31 cellular contexts compared by ENCODE assay signal in genomic region chr14:92903359-92903758, GRCh38. TPM values are rescaled to one million over a fixed set of nuclear protein-coding genes. Genes with fewer than 3 reads are reported as not detected.
A peak's percentile ranks its signal among the peaks of the same experiment; 100 is the strongest.
DNase-seq lines count a peak whose midpoint lies in the region; ATAC-seq and TF ChIP-seq lines count a peak whose summit lies in the region.
"Had no signal": no experiment of that assay in that cellular context is flagged by ENCODE, and none has a peak within 500 bp of the region (broad histone marks: within the 10 kb centered on the region; RNA-seq: fewer than 3 reads in every experiment).

No MANE protein-coding gene starts in this region.

- no peaks in the 10 kb centered on the region for H3F3A ChIP-seq in GM23338 (replicated peaks; ENCODE audit: low read depth)

- H3K4me1 ChIP-seq in GM23338 (ENCODE audit: insufficient read depth) (no peaks in the 10 kb centered on the region; the same call in 1 of the 2 replicates), neuronal stem cell (ENCODE audit: control insufficient read depth in 2 of 2, insufficient read depth in 1 of 2, low read depth in 1 of 2, low read length in 2 of 2) (peaks cover 0 to 13% of the 10 kb centered on the region in 2 donors)
- H3K4me1 ChIP-seq: BLaER1, gastroesophageal sphincter, uterus had no signal

- H4K8ac ChIP-seq in neuronal stem cell (ENCODE audit: low read depth, low read length) = no peak overlapping the region

- TF ChIP-seq CTCF in GM23338 (conservative IDR thresholded peaks at IDR 0.05; ENCODE audit: low read depth in 2 of 2) = no peak

- WGBS in neuronal stem cell (ENCODE audit: extremely low coverage in 2 of 2, insufficient read length in 2 of 2, insufficient replicate concordance in 1 of 2), 2 donors = no CpG with 5 or more reads among the region's 6 CpGs

- H2BK12ac ChIP-seq in neuronal stem cell (ENCODE audit: low read length) = no peak overlapping the region

- H3K4me3 ChIP-seq in GM23338 = no peak overlapping the region
- H3K4me3 ChIP-seq in neuronal stem cell (ENCODE audit: low read length in 2 of 2) = no peak overlapping the region
- H3K4me3 ChIP-seq: BLaER1, gastroesophageal sphincter, mucosa of descending colon, smooth muscle cell, uterus had no signal

- H3K23ac ChIP-seq in neuronal stem cell (ENCODE audit: low read depth, low read length, poor library complexity) = no peak overlapping the region

- H3K27ac Mint-ChIP-seq in GM23338 = no peak overlapping the region
- no peak overlapping the region for H3K27ac Mint-ChIP-seq in activated T-cell treated with anti-CD3 and anti-CD28 coated beads, Interleukin-2, amount 50 U/mL, for 72 hours
- H3K27ac Mint-ChIP-seq: activated T-helper 2 cell treated with anti-CD3 and anti-CD28 coated beads, Interferon-gamma antibody, Interleukin-2, Interleukin-4, amounts not matched to agents 10 μg/mL and 5 μg/mL and 100 μg/mL, durations not matched to agents 14 hours and 24 hours and 36 hours; nephron progenitor cell had no signal

- H2BK15ac ChIP-seq in neuronal stem cell (ENCODE audit: low read length) = no peak overlapping the region

- ATAC-seq in GM23338 = no peak
- ATAC-seq in activated T-cell treated with anti-CD3 and anti-CD28 coated beads, Interleukin-2, amount 50 U/mL, for 72 hours (replicated peaks in 1 of 2) = peak; percentile 39 to 49
- ATAC-seq: gastroesophageal sphincter, left cardiac atrium, mucosa of descending colon, Panc1 had no signal

- no peaks in the 10 kb centered on the region for H3K79me1 ChIP-seq in neuronal stem cell (ENCODE audit: low read depth, low read length)

- no peak overlapping the region for H3K4me3 Mint-ChIP-seq in GM23338
- no peak overlapping the region for H3K4me3 Mint-ChIP-seq in activated T-cell treated with anti-CD3 and anti-CD28 coated beads, Interleukin-2, amount 50 U/mL, for 72 hours
- H3K4me3 Mint-ChIP-seq: nephron progenitor cell had no signal

- peaks cover 3% of the 10 kb centered on the region; the same call in 1 of the 2 replicates for H3K27me3 ChIP-seq in GM23338 (ENCODE audit: insufficient read depth)
- H3K27me3 ChIP-seq in neuronal stem cell (ENCODE audit: control insufficient read depth in 3 of 3, insufficient read depth in 3 of 3, low read depth in 1 of 3, low read length in 3 of 3) = peaks cover 0 to 50% (median 1%) of the 10 kb centered on the region in 3 experiments
- H3K27me3 ChIP-seq: BLaER1, uterus had no signal

- no peak overlapping the region for H2BK5ac ChIP-seq in neuronal stem cell (ENCODE audit: low read length)

- H3K4ac ChIP-seq in neuronal stem cell (ENCODE audit: low read length) = no peak overlapping the region

- H3K9ac ChIP-seq in neuronal stem cell (ENCODE audit: low read depth, low read length, poor library complexity) = no peak overlapping the region
- H3K9ac ChIP-seq: BLaER1, parathyroid adenoma had no signal

- no peak overlapping the region for H4K91ac ChIP-seq in neuronal stem cell (ENCODE audit: low read depth, low read length, poor library complexity)

- no peaks in the 10 kb centered on the region; the same call in 2 of the 3 replicates for H3K9me3 Mint-ChIP-seq in GM23338
- H3K9me3 Mint-ChIP-seq in activated T-cell treated with anti-CD3 and anti-CD28 coated beads, Interleukin-2, amount 50 U/mL, for 72 hours = peaks cover 1 to 3% of the 10 kb centered on the region in 2 donors
- H3K9me3 Mint-ChIP-seq: activated T-helper 2 cell treated with anti-CD3 and anti-CD28 coated beads, Interferon-gamma antibody, Interleukin-2, Interleukin-4, amounts not matched to agents 10 μg/mL and 5 μg/mL and 100 μg/mL, durations not matched to agents 14 hours and 24 hours and 36 hours; nephron progenitor cell had no signal

- no peaks in the 10 kb centered on the region for H3K9me2 ChIP-seq in GM23338 (ENCODE audit: insufficient read depth)

- peak; percentile 28 for DNase-seq in activated CD8-positive, alpha-beta memory T cell treated with anti-CD3 and anti-CD28 coated beads, Interleukin-2, amount 50 U/mL, for 4 hours
- DNase-seq in activated CD8-positive, alpha-beta memory T cell treated with anti-CD3 and anti-CD28 coated beads, Interleukin-2, amount 50 U/mL, for 48 hours = no peak
- DNase-seq in GM23338 (ENCODE audit: low spot score) = no peak
- DNase-seq in activated T-cell treated with anti-CD3 and anti-CD28 coated beads, Interleukin-2, amount 50 U/mL, for 72 hours = no peak
- no peak for DNase-seq in neuronal stem cell (ENCODE audit: low spot score)
- no peak for DNase-seq in NCI-H1436 treated with DMSO at 0.1 percent for 48 hours (lab: John Stamatoyannopoulos, UW)
- no peak for DNase-seq in NCI-H526 (lab: John Stamatoyannopoulos, UW)
- DNase-seq in NCI-H2171 treated with DMSO at 0.1 percent for 48 hours (lab: John Stamatoyannopoulos, UW) = no peak
- DNase-seq: Calu3; DND-41; hippocampal formation; left cardiac atrium; mucosa of descending colon; MV-4-11; SHP77; stimulated activated naive CD4-positive, alpha-beta T cell treated with Interleukin-2 at 50 U/mL for 16 hours; uterus had no signal

- peaks cover 11% of the 10 kb centered on the region for H3K4me1 Mint-ChIP-seq in GM23338
- H3K4me1 Mint-ChIP-seq in activated T-cell treated with anti-CD3 and anti-CD28 coated beads, Interleukin-2, amount 50 U/mL, for 72 hours (ENCODE audit: low read depth) = peaks cover 27% of the 10 kb centered on the region

- peaks cover 0 to 2% of the 10 kb centered on the region in 2 donors for H3K9me3 ChIP-seq in neuronal stem cell (replicated peaks in 1 of 2; ENCODE audit: control insufficient read depth in 2 of 2, insufficient read depth in 1 of 2, low read depth in 1 of 2, low read length in 2 of 2)
- H3K9me3 ChIP-seq: BLaER1, gastroesophageal sphincter, mucosa of descending colon, uterus had no signal

- H3K14ac ChIP-seq in neuronal stem cell (ENCODE audit: low read length) = no peak overlapping the region

- H3K4me2 ChIP-seq in GM23338 (0 out of 2 replicates have a peak overlapping the region, but pooled peaks have one; percentile 6), neuronal stem cell (ENCODE audit: insufficient read depth, low read length, poor library complexity, severe bottlenecking) (no peak overlapping the region)
- H3K4me2 ChIP-seq: BLaER1, smooth muscle cell had no signal

- H3K27ac ChIP-seq in GM23338 (ENCODE audit: low read depth) = no peak overlapping the region
- H3K27ac ChIP-seq in neuronal stem cell (replicated peaks; ENCODE audit: low read length) = no peak overlapping the region
- H3K27ac ChIP-seq: BLaER1, gastroesophageal sphincter, HL-60, parathyroid adenoma, uterus, VCaP had no signal

- H2AFZ ChIP-seq in GM23338 (0 out of 2 replicates have a peak overlapping the region, but pooled peaks have one; percentile 10), neuronal stem cell (ENCODE audit: low read length) (no peak overlapping the region)
- H2AFZ ChIP-seq: parathyroid adenoma had no signal

- H3K36me3 ChIP-seq in GM23338 (ENCODE audit: insufficient read depth) (no peaks in the 10 kb centered on the region), neuronal stem cell (replicated peaks in 1 of 2; ENCODE audit: control insufficient read depth in 2 of 2, insufficient read depth in 2 of 2, low read length in 2 of 2) (no peaks in the 10 kb centered on the region)
- H3K36me3 ChIP-seq: BLaER1, gastroesophageal sphincter, uterus had no signal

- no peaks in the 10 kb centered on the region; the same call in 2 of the 3 replicates for H3K36me3 Mint-ChIP-seq in GM23338 (ENCODE audit: low read depth)
- H3K36me3 Mint-ChIP-seq in activated T-cell treated with anti-CD3 and anti-CD28 coated beads, Interleukin-2, amount 50 U/mL, for 72 hours (ENCODE audit: insufficient read depth in 2 of 2) = peaks cover 0 to 4% of the 10 kb centered on the region in 2 donors

- no peaks in the 10 kb centered on the region for H4K20me1 ChIP-seq in GM23338 (replicated peaks; ENCODE audit: insufficient read depth)
- H4K20me1 ChIP-seq: BLaER1 had no signal

- H2AK5ac ChIP-seq in neuronal stem cell (ENCODE audit: low read depth, low read length) = no peak overlapping the region

- peaks cover 7% of the 10 kb centered on the region for H3K27me3 Mint-ChIP-seq in GM23338 (ENCODE audit: insufficient read depth, low read depth, poor library complexity)
- peaks cover 12% of the 10 kb centered on the region for H3K27me3 Mint-ChIP-seq in activated T-cell treated with anti-CD3 and anti-CD28 coated beads, Interleukin-2, amount 50 U/mL, for 72 hours (ENCODE audit: low read depth)

- peak overlapping the region; percentile 19 for H2BK120ac ChIP-seq in neuronal stem cell (ENCODE audit: low read depth, low read length)

- H3K18ac ChIP-seq in neuronal stem cell (ENCODE audit: low read length) = peak overlapping the region; percentile 23

- no peaks in the 10 kb centered on the region for H3K79me2 ChIP-seq in GM23338 (replicated peaks; ENCODE audit: insufficient read depth)

RNA-seq across cellular contexts. Expression of gene CHGA, which starts 19.6 kb away (rescaled TPM):
- 13.9 and 20.9 TPM in 2 replicates for total RNA-seq in GM23338 (2014; rRNA removed; shearing (Covaris generic))
- polyA plus RNA-seq in GM23338 (2016; fragmentation: Nextera tagmentation; extraction: Ambion mirVana) = 18.9 and 19.6 TPM in 2 replicates
- total RNA-seq in activated T-cell treated with anti-CD3 and anti-CD28 coated beads, Interleukin-2, amount 50 U/mL, for 72 hours = not detected
- 0.14 TPM for polyA plus RNA-seq in neuronal stem cell (2013, experiment 1 of 2)
- polyA plus RNA-seq in neuronal stem cell (2013, experiment 2 of 2) = 0.14 TPM
- total RNA-seq: activated CD8-positive, alpha-beta memory T cell treated with anti-CD3 and anti-CD28 coated beads for 36 hours; activated T-helper 2 cell treated with anti-CD3 and anti-CD28 coated beads, Interferon-gamma antibody, Interleukin-2, Interleukin-4, amounts not matched to agents 10 μg/mL and 5 μg/mL and 100 μg/mL, durations not matched to agents 14 hours and 24 hours and 36 hours; endothelial cell of umbilical vein; fibroblast of lung; left cardiac atrium; lung microvascular endothelial cell; smooth muscle cell had no signal
- polyA plus RNA-seq: AG04450, endothelial cell of umbilical vein, fibroblast of lung, smooth muscle cell had no signal

Comparison
In these comparisons a context has a peak if more than half of its experiments do, and no peak if none do; other contexts are left out.
1. RNA of gene CHGA, which starts 19.6 kb away (total RNA-seq): 13.9 to 20.9 TPM in GM23338; not detected in activated T-cell treated with anti-CD3 and anti-CD28 coated beads, Interleukin-2, amount 50 U/mL, for 72 hours; every median in the first group is over 10 times any median in the second.